Comparison of ENCODE assay signal across 10 cellular contexts in the genomic region with DNA sequence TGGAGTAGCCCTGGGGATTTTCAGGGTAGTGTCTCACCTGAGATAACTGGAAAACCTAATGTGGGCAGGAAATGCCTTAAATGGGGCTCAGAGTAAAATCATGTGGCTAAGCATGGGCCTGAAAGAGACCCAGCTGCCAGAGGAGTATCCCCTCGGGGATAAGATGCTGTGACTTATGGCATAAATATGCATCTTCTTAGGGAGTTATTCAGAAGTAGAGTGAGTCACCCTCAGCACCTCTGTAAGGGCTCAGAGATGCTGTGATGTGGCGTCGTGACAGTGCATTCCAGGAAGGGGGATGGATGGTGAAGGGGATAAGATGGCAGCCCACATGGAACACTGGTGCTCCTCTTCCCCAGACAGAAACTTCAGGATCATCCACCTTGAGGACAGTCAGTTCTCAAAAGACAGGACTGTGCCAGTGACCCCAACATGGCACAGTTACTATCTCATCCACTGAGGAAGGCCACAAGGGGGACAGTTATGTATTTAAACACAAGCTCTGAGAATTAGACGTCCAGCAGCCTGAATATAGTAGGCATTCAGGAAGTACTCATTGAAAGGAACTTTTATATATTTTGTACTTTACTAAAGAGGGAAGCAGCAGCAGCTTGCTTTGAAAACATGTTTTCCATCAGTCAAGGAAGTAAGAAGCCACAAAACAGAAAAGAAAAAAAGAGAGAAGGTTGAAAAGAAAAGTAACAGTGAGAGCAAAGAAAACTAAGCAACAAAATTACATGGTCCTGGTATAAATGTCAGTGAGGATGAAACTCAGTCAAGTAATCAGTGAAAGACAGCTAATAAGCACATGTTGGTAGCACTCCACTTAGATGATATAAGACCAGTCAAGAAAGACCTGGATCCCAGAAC. TPM values are rescaled to one million over a fixed set of nuclear protein-coding genes. Genes with fewer than 3 reads are reported as not detected.
DNase-seq lines count a peak whose midpoint lies in the region; ATAC-seq and TF ChIP-seq lines count a peak whose summit lies in the region.
"Had no signal": no experiment of that assay in that cellular context is flagged by ENCODE, and none has a peak within 500 bp of the region (broad histone marks: within the 10 kb centered on the region; RNA-seq: fewer than 3 reads in every experiment).

No MANE protein-coding gene starts in this region.

- H3K9ac ChIP-seq in Karpas-422 (ENCODE audit: low read length), result no peak overlapping the region

- DNase-seq in Karpas-422 (peak; percentile 72), brain microvascular endothelial cell (peak; percentile 88), GDM1 (lab: John Stamatoyannopoulos, UW) (no peak), NCI-H1436 treated with DMSO at 0.1 percent for 48 hours (lab: John Stamatoyannopoulos, UW) (no peak), T-helper 9 cell (no peak), vagina (ENCODE audit: extremely low spot score in 2 of 2) (no peak)
- DNase-seq in stimulated activated CD4-positive, alpha-beta T cell treated with anti-CD3 and anti-CD28 coated beads, Interleukin-4, amount 100 ng/mL, for 1 hour, result peak; percentile 50
- DNase-seq: NCI-H2029 treated with DMSO at 0.1 percent for 48 hours had no signal

- no peaks in the 10 kb centered on the region for H3K79me2 ChIP-seq in Karpas-422 (ENCODE audit: low read length)

- H4K20me1 ChIP-seq in Karpas-422 (ENCODE audit: insufficient read depth, low read depth, low read length), result no peaks in the 10 kb centered on the region

- in situ Hi-C loops in brain microvascular endothelial cell (cut with HindIII; ENCODE audit: low pct_ligation_motif_present, low sequenced_read_pairs), result no loop called here

- intact Hi-C loops in vagina (cut with DNase I), result no loop called here

- peak overlapping the region; percentile 5 for H3K4me2 ChIP-seq in Karpas-422 (ENCODE audit: low read depth, low read length, poor library complexity, severe bottlenecking)

- H3K27ac ChIP-seq in Karpas-422 (ENCODE audit: low read length) (no peak overlapping the region), brain microvascular endothelial cell (peak overlapping the region; percentile 11), vagina (no peak overlapping the region)

- no peak for TF ChIP-seq POLR2A in vagina (IDR thresholded peaks at IDR 0.05)

- peak; percentile 62 for ATAC-seq in GM19328 (IDR thresholded peaks at IDR 0.05; ENCODE audit: unreplicated experiment)

- H3K9me3 ChIP-seq in Karpas-422 (ENCODE audit: low read length), result no peaks in the 10 kb centered on the region
- H3K9me3 ChIP-seq in vagina, result no peaks in the 10 kb centered on the region

- H3K27me3 ChIP-seq in Karpas-422 (ENCODE audit: low read length), result no peaks in the 10 kb centered on the region
- H3K27me3 ChIP-seq in brain microvascular endothelial cell (replicated peaks), result peaks cover 15% of the 10 kb centered on the region
- H3K27me3 ChIP-seq in vagina, result no peaks in the 10 kb centered on the region

- no peak overlapping the region for H2AFZ ChIP-seq in Karpas-422 (ENCODE audit: low read length)

- H3K4me1 ChIP-seq in Karpas-422 (ENCODE audit: low read length) (peaks cover 16% of the 10 kb centered on the region), vagina (peaks cover 16% of the 10 kb centered on the region)

- no peaks in the 10 kb centered on the region for H3K9me2 ChIP-seq in Karpas-422 (replicated peaks; ENCODE audit: insufficient read depth, low read length)

- H3K36me3 ChIP-seq in Karpas-422 (ENCODE audit: insufficient read depth, low read length) (no peaks in the 10 kb centered on the region), brain microvascular endothelial cell (replicated peaks) (no peaks in the 10 kb centered on the region), vagina (no peaks in the 10 kb centered on the region)

- H3K4me3 ChIP-seq in Karpas-422 (ENCODE audit: low read length) (no peak overlapping the region), brain microvascular endothelial cell (ENCODE audit: low read depth, low read length) (no peak overlapping the region), vagina (no peak overlapping the region)

- TF ChIP-seq CTCF in brain microvascular endothelial cell (IDR thresholded peaks at IDR 0.05; ENCODE audit: low read depth, low read length, missing control alignments), result peak; percentile 17
- TF ChIP-seq CTCF in vagina (IDR thresholded peaks at IDR 0.05), result no peak

RNA-seq across cellular contexts. Expression of a gene that starts 8.3 kb away (rescaled TPM):
- not detected in 2 replicates for total RNA-seq in Karpas-422 (2014; rRNA removed; shearing (Covaris generic); ENCODE audit: low replicate concordance)
- total RNA-seq in vagina, result 1.5 TPM
- total RNA-seq: subcutaneous adipose tissue had no signal

RNA-seq across cellular contexts. Expression of a gene that starts 16.2 kb away (rescaled TPM):
- not detected in 2 replicates for total RNA-seq in Karpas-422 (2014; rRNA removed; shearing (Covaris generic); ENCODE audit: low replicate concordance)
- 12.3 TPM for total RNA-seq in vagina

RNA-seq across cellular contexts. Expression of a gene that starts 40.1 kb away (rescaled TPM):
- total RNA-seq in Karpas-422 (2014; rRNA removed; shearing (Covaris generic); ENCODE audit: low replicate concordance), result not detected in 2 replicates
- not detected for total RNA-seq in vagina
- total RNA-seq: subcutaneous adipose tissue had no signal

RNA-seq across cellular contexts. Expression of a gene that starts 40.7 kb away (rescaled TPM):
- not detected in 2 replicates for total RNA-seq in Karpas-422 (2014; rRNA removed; shearing (Covaris generic); ENCODE audit: low replicate concordance)
- total RNA-seq in vagina, result 0.25 TPM

Comparison
In these comparisons a context has a peak if more than half of its experiments do, and no peak if none do; other contexts are left out.
1. DNase-seq: peak in Karpas-422 (single experiment), brain microvascular endothelial cell (single experiment) and stimulated activated CD4-positive, alpha-beta T cell treated with anti-CD3 and anti-CD28 coated beads, Interleukin-4, amount 100 ng/mL, for 1 hour (single experiment); none in GDM1 (single experiment), NCI-H1436 treated with DMSO at 0.1 percent for 48 hours (single experiment), T-helper 9 cell (single experiment) and vagina (0 of 2).
2. RNA of a gene that starts 16.2 kb away (total RNA-seq): 12.3 TPM in vagina (single experiment); not detected in Karpas-422; every median in the first group is over 10 times any median in the second.